Comparison of ENCODE assay signal across 8 cellular contexts in genomic region chr11:47176328-47177228, GRCh38. TPM values are rescaled to one million over a fixed set of nuclear protein-coding genes. Genes with fewer than 3 reads are reported as not detected.
DNase-seq lines count a peak whose midpoint lies in the region; ATAC-seq lines count a peak whose summit lies in the region.

Gene ARFGAP2 (minus strand): TSS chr11:47176879. CDS start chr11:47176853, 26 bp downstream.

- peak within 1 kb of the TSS; percentile 81 to 100 (median 96) for H3K4me3 ChIP-seq in BLaER1 treated with 17β-estradiol and CSF1 and Interleukin-3, amounts not matched to agents 10 nM and 100 nM

- peaks cover 26 to 59% (median 35%) of the 10 kb centered on the region in 10 experiments for H3K4me1 ChIP-seq in BLaER1 treated with 17β-estradiol and CSF1 and Interleukin-3, amounts not matched to agents 10 nM and 100 nM

- peak within 1 kb of the TSS; percentile 89 to 100 (median 95) for H3K4me2 ChIP-seq in BLaER1 treated with 17β-estradiol and CSF1 and Interleukin-3, amounts not matched to agents 10 nM and 100 nM

- H3K9ac ChIP-seq in BLaER1 treated with 17β-estradiol and CSF1 and Interleukin-3, amounts not matched to agents 10 nM and 100 nM = peak within 1 kb of the TSS; percentile 92 to 100 (median 98)

- peaks cover 38 to 69% (median 56%) of the 10 kb centered on the region in 11 experiments for H3K36me3 ChIP-seq in BLaER1 treated with 17β-estradiol and CSF1 and Interleukin-3, amounts not matched to agents 10 nM and 100 nM

- no peaks in the 10 kb centered on the region for H3K27me3 ChIP-seq in BLaER1 treated with 17β-estradiol and CSF1 and Interleukin-3, amounts not matched to agents 10 nM and 100 nM

- H3K27ac ChIP-seq in BLaER1 treated with 17β-estradiol and CSF1 and Interleukin-3, amounts not matched to agents 10 nM and 100 nM = peak within 1 kb of the TSS; percentile 96 to 99 (median 97)
- peak within 1 kb of the TSS; percentile 100 for H3K27ac ChIP-seq in cingulate gyrus (ENCODE audit: low read depth, low read length)

- DNase-seq in NCI-H524 treated with DMSO at 0.1 percent for 48 hours (lab: John Stamatoyannopoulos, UW) (peak; percentile 37), left colon (peak; percentile 96 to 97)
- peak; percentile 97 for DNase-seq in activated CD4-positive, alpha-beta T cell treated with anti-CD3 and anti-CD28 coated beads for 48 hours
- peak; percentile 89 to 95 for DNase-seq in stimulated activated CD4-positive, alpha-beta T cell treated with anti-CD3 and anti-CD28 coated beads, Interleukin-1b, Interleukin-23, amount 100 ng/mL, for 4 hours (ENCODE audit: low read depth in 2 of 2)

- H3K9me3 ChIP-seq in BLaER1 treated with 17β-estradiol and CSF1 and Interleukin-3, amounts not matched to agents 10 nM and 100 nM (replicated peaks in 1 of 11) = no peaks in the 10 kb centered on the region

- intact Hi-C loops in left colon (cut with DNase I, micrococcal nuclease) = loop anchor here in 1 of 2 donors (10.0 kb wide), 1 partner anchor 88 kb away; no protein-coding TSS in a partner anchor

- peak; percentile 93 for ATAC-seq in GM19324 (IDR thresholded peaks at IDR 0.05; ENCODE audit: low FRiP score, unreplicated experiment)
- ATAC-seq in HG03460 (IDR thresholded peaks at IDR 0.05; ENCODE audit: unreplicated experiment) = peak; percentile 90
- peak; percentile 92 for ATAC-seq in left colon

- peaks cover 37 to 45% (median 41%) of the 10 kb centered on the region in 11 experiments for H4K20me1 ChIP-seq in BLaER1 treated with 17β-estradiol and CSF1 and Interleukin-3, amounts not matched to agents 10 nM and 100 nM

RNA-seq across cellular contexts. Expression of gene ARFGAP2, which starts in this region (rescaled TPM):
- total RNA-seq in left colon = 10 to 100 TPM; 81.5 to 85.4 TPM

Comparison
In these comparisons a context has a peak if more than half of its experiments do, and no peak if none do; other contexts are left out.
1. Peak in every context shown above with its lines: DNase-seq, ATAC-seq, H3K4me3 ChIP-seq and H3K27ac ChIP-seq.
2. DNase-seq: peak in every context shown above with its lines; median percentile 97 in activated CD4-positive, alpha-beta T cell treated with anti-CD3 and anti-CD28 coated beads for 48 hours; 96 in left colon; 92 in stimulated activated CD4-positive, alpha-beta T cell treated with anti-CD3 and anti-CD28 coated beads, Interleukin-1b, Interleukin-23, amount 100 ng/mL, for 4 hours; 37 in NCI-H524 treated with DMSO at 0.1 percent for 48 hours.